In genomic region chr9:120693609-120694008, GRCh38 we compare ENCODE assay signal across 13 cellular contexts. TPM values are rescaled to one million over a fixed set of nuclear protein-coding genes. Genes with fewer than 3 reads are reported as not detected.
DNase-seq lines count a peak whose midpoint lies in the region; ATAC-seq and TF ChIP-seq lines count a peak whose summit lies in the region.
"Had no signal": no experiment of that assay in that cellular context is flagged by ENCODE, and none has a peak within 500 bp of the region (broad histone marks: within the 10 kb centered on the region; RNA-seq: fewer than 3 reads in every experiment).

No MANE protein-coding gene starts in this region.

- in situ Hi-C loops in GM13977 (cut with MboI; ENCODE audit: low pct_unique_long_range_greater_than_20kb, low sequenced_read_pairs, unreplicated experiment): no loop called here
- in situ Hi-C loops in mammary epithelial cell (cut with MboI; ENCODE audit: low sequenced_read_pairs in 2 of 2): no loop called here

- CTCF ChIA-PET in mammary epithelial cell (lab: Charles Lee; ENCODE audit: low non-redundant PET): no interaction called here

- H3K79me2 ChIP-seq in mammary epithelial cell (ENCODE audit: insufficient read depth, low read length): peaks cover 5% of the 10 kb centered on the region

- peaks cover 23 to 38% of the 10 kb centered on the region in 2 donors for H3K36me3 Mint-ChIP-seq in CD14-positive monocyte
- H3K36me3 Mint-ChIP-seq in chondrocyte (ENCODE audit: low read depth): no peaks in the 10 kb centered on the region

- H3K4me1 Mint-ChIP-seq in CD14-positive monocyte (peaks cover 73% of the 10 kb centered on the region), chondrocyte (ENCODE audit: low read depth) (peaks cover 33% of the 10 kb centered on the region)

- no peak overlapping the region for H3K9ac ChIP-seq in mammary epithelial cell (ENCODE audit: insufficient read depth, low read length)

- no peaks in the 10 kb centered on the region for H4K20me1 ChIP-seq in mammary epithelial cell (ENCODE audit: insufficient read depth, low read length)

- H3K27ac ChIP-seq in mammary epithelial cell (ENCODE audit: insufficient read depth, low read depth, low read length) (no peak overlapping the region), heart right ventricle (peak overlapping the region in 1 of 10 donors; percentile 37)
- H3K27ac ChIP-seq: C4-2B had no signal

- no peaks in the 10 kb centered on the region for H3K9me3 ChIP-seq in mammary epithelial cell (replicated peaks; ENCODE audit: insufficient read depth, low read length)
- no peaks in the 10 kb centered on the region for H3K9me3 ChIP-seq in heart right ventricle

- DNase-seq in CD14-positive monocyte (ENCODE audit: low spot score) (no peak), chondrocyte (ENCODE audit: low spot score) (no peak), GM13977 (ENCODE audit: low spot score) (no peak), mammary epithelial cell (no peak), NCI-H226 (no peak), heart right ventricle (no peak)
- DNase-seq: activated CD4-positive, alpha-beta T cell treated with anti-CD3 and anti-CD28 coated beads, Interleukin-2, amount 50 U/mL, for 48 hours; amygdala; endodermal cell had no signal

- no peaks in the 10 kb centered on the region for H3K27me3 ChIP-seq in mammary epithelial cell (ENCODE audit: insufficient read depth, low read length)
- H3K27me3 ChIP-seq in heart right ventricle: no peaks in the 10 kb centered on the region

- H3K4me2 ChIP-seq in mammary epithelial cell (ENCODE audit: insufficient read depth, low read depth, low read length): no peak overlapping the region

- H3K36me3 ChIP-seq in mammary epithelial cell (ENCODE audit: insufficient read depth, low read length) (no peaks in the 10 kb centered on the region), heart right ventricle (no peaks in the 10 kb centered on the region)

- TF ChIP-seq CTCF in CD14-positive monocyte (IDR thresholded peaks at IDR 0.05) (no peak), chondrocyte (IDR thresholded peaks at IDR 0.05) (no peak), GM13977 (IDR thresholded peaks at IDR 0.05; ENCODE audit: extremely low read depth, insufficient read depth, missing control alignments) (no peak), mammary epithelial cell (conservative IDR thresholded peaks at IDR 0.05 in 1 of 2, IDR thresholded peaks at IDR 0.05 in 1 of 2; ENCODE audit: extremely low read depth in 1 of 2, insufficient read depth in 1 of 2, low read depth in 1 of 2, low read length in 2 of 2) (no peak), heart right ventricle (IDR thresholded peaks at IDR 0.05) (no peak)

- H3K4me3 Mint-ChIP-seq in CD14-positive monocyte (peak overlapping the region; percentile 39 to 70), chondrocyte (ENCODE audit: unreplicated experiment) (peak overlapping the region; percentile 2)
- H3K4me3 Mint-ChIP-seq: endodermal cell had no signal

- dilution Hi-C loops in mammary epithelial cell (cut with HindIII; ENCODE audit: low sequenced_read_pairs): no loop called here

- intact Hi-C loops in CD14-positive monocyte (cut with micrococcal nuclease): no loop called here
- intact Hi-C loops in mammary epithelial cell (cut with micrococcal nuclease): loop anchor here (5.0 kb wide), 1 partner anchor 36 kb away; no protein-coding TSS in a partner anchor
- intact Hi-C loops in heart right ventricle (cut with DNase I): no loop called here

- H3K4me1 ChIP-seq in mammary epithelial cell (ENCODE audit: insufficient read depth, low read length): no peaks in the 10 kb centered on the region
- H3K4me1 ChIP-seq in heart right ventricle: peaks cover 0 to 79% (median under 1%) of the 10 kb centered on the region in 9 donors

- no peak overlapping the region for H2AFZ ChIP-seq in mammary epithelial cell (ENCODE audit: low read depth, low read length)

- H3K4me3 ChIP-seq in mammary epithelial cell (replicated peaks in 1 of 3; ENCODE audit: insufficient read depth in 1 of 3, low read depth in 2 of 3, low read length in 3 of 3) (no peak overlapping the region), heart right ventricle (no peak overlapping the region)

- H3K27ac Mint-ChIP-seq in CD14-positive monocyte: peak overlapping the region; percentile 82 to 94 (median 89)
- H3K27ac Mint-ChIP-seq in chondrocyte (ENCODE audit: unreplicated experiment): peak overlapping the region; percentile 78
- H3K27ac Mint-ChIP-seq: endodermal cell had no signal

- H3K9me3 Mint-ChIP-seq in CD14-positive monocyte (no peaks in the 10 kb centered on the region), chondrocyte (ENCODE audit: low read depth) (no peaks in the 10 kb centered on the region)
- H3K9me3 Mint-ChIP-seq: endodermal cell, IgD-negative memory B cell had no signal

- no TSS peak for BruUV-seq in mammary epithelial cell (replicated peaks; lab: Mats Ljungman, UMichigan)

- no peaks in the 10 kb centered on the region for H3K27me3 Mint-ChIP-seq in CD14-positive monocyte (ENCODE audit: low read depth in 3 of 3)
- H3K27me3 Mint-ChIP-seq in chondrocyte (ENCODE audit: low read depth): no peaks in the 10 kb centered on the region
- H3K27me3 Mint-ChIP-seq: IgD-negative memory B cell had no signal

- ATAC-seq in GM21423 (IDR thresholded peaks at IDR 0.05; ENCODE audit: unreplicated experiment): peak; percentile 63
- ATAC-seq in HG03175 (IDR thresholded peaks at IDR 0.05; ENCODE audit: unreplicated experiment): peak; percentile 77
- no peak for ATAC-seq in heart right ventricle

RNA-seq across cellular contexts. Expression of gene MEGF9, which starts 20.7 kb away (rescaled TPM):
- polyA plus RNA-seq in CD14-positive monocyte: 10 to 100 TPM; 89.7 to 92.8 TPM
- total RNA-seq in chondrocyte: 20.6 to 23.2 TPM (median 21.2 TPM) in 3 replicates
- 10 to 100 TPM; 10.9 to 31.5 TPM for total RNA-seq in mammary epithelial cell
- polyA plus RNA-seq in mammary epithelial cell: 4.8 TPM
- 9.0 TPM for polyA minus RNA-seq in mammary epithelial cell
- total RNA-seq in heart right ventricle: 10 to 100 TPM in 5 of 10 donors, 1 to 10 TPM in 5; 5.2 to 39.1 (median 9.6) TPM
- 1 to 10 TPM; 3.0 TPM for polyA plus RNA-seq in heart right ventricle

Comparison
In these comparisons a context has a peak if more than half of its experiments do, and no peak if none do; other contexts are left out.
1. ATAC-seq: peak in GM21423 (single experiment) and HG03175 (single experiment); none in heart right ventricle (0 of 8).